Comparison of ENCODE assay signal across 1 cellular context in genomic region chr16:69031877-69032301, GRCh38.
A peak's percentile ranks its signal among the peaks of the same experiment; 100 is the strongest.
TF ChIP-seq lines count a peak whose summit lies in the region.

No MANE protein-coding gene starts in this region.

TF ChIP-seq in HepG2, 621 proteins besides CTCF, POLR2A, EP300 and RAD21 (continued from another document and continues in another):
- TF ChIP-seq PAXIP1 (CRISPR knock-in tag; conservative IDR thresholded peaks at IDR 0.05) (peak; percentile 67), WIZ (CRISPR knock-in tag; IDR thresholded peaks at IDR 0.05) (0 out of 2 replicates have a peak, but pooled peaks have one; percentile 25), ZNF891 (CRISPR knock-in tag; IDR thresholded peaks at IDR 0.05) (no peak), ARNT2 (CRISPR knock-in tag; IDR thresholded peaks at IDR 0.05; ENCODE audit: low read depth) (no peak), NR2F1 (CRISPR knock-in tag; IDR thresholded peaks at IDR 0.05) (peak; percentile 15 to 48; a peak in 2 of 4 replicates), HDAC1 (CRISPR knock-in tag; IDR thresholded peaks at IDR 0.05) (peak; percentile 58), ISX (CRISPR knock-in tag; conservative IDR thresholded peaks at IDR 0.05) (no peak), KAT8 (CRISPR knock-in tag; IDR thresholded peaks at IDR 0.05) (0 out of 2 replicates have a peak, but pooled peaks have one; percentile 34), ELF1 (CRISPR knock-in tag; IDR thresholded peaks at IDR 0.05) (peak; percentile 63), KMT2A (CRISPR knock-in tag; IDR thresholded peaks at IDR 0.05) (0 out of 2 replicates have a peak, but pooled peaks have one; percentile 27), PPARG (CRISPR knock-in tag; conservative IDR thresholded peaks at IDR 0.05) (0 out of 2 replicates have a peak, but pooled peaks have one; percentile 31), ATF3 (CRISPR knock-in tag; IDR thresholded peaks at IDR 0.05) (peak; percentile 92), HNF4G (IDR thresholded peaks at IDR 0.05; ENCODE audit: borderline replicate concordance, low read depth, low read length) (peak; percentile 85), HNF4G (CRISPR knock-in tag; IDR thresholded peaks at IDR 0.05; ENCODE audit: borderline replicate concordance, low read depth) (no peak), MIXL1 (CRISPR knock-in tag; IDR thresholded peaks at IDR 0.05) (peak; percentile 38; the same call in 1 of the 2 replicates), RCOR2 (CRISPR knock-in tag; IDR thresholded peaks at IDR 0.05) (0 out of 2 replicates have a peak, but pooled peaks have one; percentile 49), CREBL2 (CRISPR knock-in tag; IDR thresholded peaks at IDR 0.05; ENCODE audit: borderline replicate concordance) (no peak), ZNF749 (CRISPR knock-in tag; IDR thresholded peaks at IDR 0.05; ENCODE audit: borderline replicate concordance) (no peak), ZNF24 (IDR thresholded peaks at IDR 0.05) (peak; percentile 96), ZNF530 (CRISPR knock-in tag; IDR thresholded peaks at IDR 0.05; ENCODE audit: low read depth) (no peak), RBFOX2 (IDR thresholded peaks at IDR 0.05; ENCODE audit: low read depth, low read length) (no peak), MXI1 (IDR thresholded peaks at IDR 0.05; ENCODE audit: borderline replicate concordance, low read depth, low read length) (peak; percentile 32; the same call in 1 of the 3 replicates), JUN (CRISPR knock-in tag; IDR thresholded peaks at IDR 0.05) (peak; percentile 89; the same call in 1 of the 2 replicates), SOX13 (IDR thresholded peaks at IDR 0.05) (no peak), SOX13 (CRISPR knock-in tag; conservative IDR thresholded peaks at IDR 0.05 in 1 of 2, IDR thresholded peaks at IDR 0.05 in 1 of 2) (peak in 1 of 2 experiments; percentile 49; a peak in 1 of 4 replicates), ZNF710 (CRISPR knock-in tag; IDR thresholded peaks at IDR 0.05; ENCODE audit: borderline replicate concordance) (0 out of 2 replicates have a peak, but pooled peaks have one; percentile 25), ZNF644 (CRISPR knock-in tag; IDR thresholded peaks at IDR 0.05; ENCODE audit: low read depth) (peak; percentile 75), NFYC (CRISPR knock-in tag; IDR thresholded peaks at IDR 0.05) (no peak), ZNF205 (CRISPR knock-in tag; IDR thresholded peaks at IDR 0.05) (0 out of 2 replicates have a peak, but pooled peaks have one; percentile 61)
- TF ChIP-seq, protein P1, sequence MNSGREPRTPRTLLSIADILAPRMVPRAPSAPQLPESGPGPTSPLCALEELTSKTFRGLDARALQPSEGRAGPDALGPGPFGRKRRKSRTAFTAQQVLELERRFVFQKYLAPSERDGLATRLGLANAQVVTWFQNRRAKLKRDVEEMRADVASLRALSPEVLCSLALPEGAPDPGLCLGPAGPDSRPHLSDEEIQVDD (CRISPR knock-in tag; IDR thresholded peaks at IDR 0.05; ENCODE audit: borderline replicate concordance), result no peak
- TF ChIP-seq, protein P2, sequence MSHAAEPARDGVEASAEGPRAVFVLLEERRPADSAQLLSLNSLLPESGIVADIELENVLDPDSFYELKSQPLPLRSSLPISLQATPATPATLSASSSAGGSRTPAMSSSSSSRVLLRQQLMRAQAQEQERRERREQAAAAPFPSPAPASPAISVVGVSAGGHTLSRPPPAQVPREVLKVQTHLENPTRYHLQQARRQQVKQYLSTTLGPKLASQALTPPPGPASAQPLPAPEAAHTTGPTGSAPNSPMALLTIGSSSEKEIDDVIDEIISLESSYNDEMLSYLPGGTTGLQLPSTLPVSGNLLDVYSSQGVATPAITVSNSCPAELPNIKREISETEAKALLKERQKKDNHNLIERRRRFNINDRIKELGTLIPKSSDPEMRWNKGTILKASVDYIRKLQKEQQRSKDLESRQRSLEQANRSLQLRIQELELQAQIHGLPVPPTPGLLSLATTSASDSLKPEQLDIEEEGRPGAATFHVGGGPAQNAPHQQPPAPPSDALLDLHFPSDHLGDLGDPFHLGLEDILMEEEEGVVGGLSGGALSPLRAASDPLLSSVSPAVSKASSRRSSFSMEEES (CRISPR knock-in tag; IDR thresholded peaks at IDR 0.05), result peak; percentile 73
- TF ChIP-seq, protein P3, sequence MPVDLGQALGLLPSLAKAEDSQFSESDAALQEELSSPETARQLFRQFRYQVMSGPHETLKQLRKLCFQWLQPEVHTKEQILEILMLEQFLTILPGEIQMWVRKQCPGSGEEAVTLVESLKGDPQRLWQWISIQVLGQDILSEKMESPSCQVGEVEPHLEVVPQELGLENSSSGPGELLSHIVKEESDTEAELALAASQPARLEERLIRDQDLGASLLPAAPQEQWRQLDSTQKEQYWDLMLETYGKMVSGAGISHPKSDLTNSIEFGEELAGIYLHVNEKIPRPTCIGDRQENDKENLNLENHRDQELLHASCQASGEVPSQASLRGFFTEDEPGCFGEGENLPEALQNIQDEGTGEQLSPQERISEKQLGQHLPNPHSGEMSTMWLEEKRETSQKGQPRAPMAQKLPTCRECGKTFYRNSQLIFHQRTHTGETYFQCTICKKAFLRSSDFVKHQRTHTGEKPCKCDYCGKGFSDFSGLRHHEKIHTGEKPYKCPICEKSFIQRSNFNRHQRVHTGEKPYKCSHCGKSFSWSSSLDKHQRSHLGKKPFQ (CRISPR knock-in tag; IDR thresholded peaks at IDR 0.05; ENCODE audit: insufficient replicate concordance), result no peak
- TF ChIP-seq, protein P4, sequence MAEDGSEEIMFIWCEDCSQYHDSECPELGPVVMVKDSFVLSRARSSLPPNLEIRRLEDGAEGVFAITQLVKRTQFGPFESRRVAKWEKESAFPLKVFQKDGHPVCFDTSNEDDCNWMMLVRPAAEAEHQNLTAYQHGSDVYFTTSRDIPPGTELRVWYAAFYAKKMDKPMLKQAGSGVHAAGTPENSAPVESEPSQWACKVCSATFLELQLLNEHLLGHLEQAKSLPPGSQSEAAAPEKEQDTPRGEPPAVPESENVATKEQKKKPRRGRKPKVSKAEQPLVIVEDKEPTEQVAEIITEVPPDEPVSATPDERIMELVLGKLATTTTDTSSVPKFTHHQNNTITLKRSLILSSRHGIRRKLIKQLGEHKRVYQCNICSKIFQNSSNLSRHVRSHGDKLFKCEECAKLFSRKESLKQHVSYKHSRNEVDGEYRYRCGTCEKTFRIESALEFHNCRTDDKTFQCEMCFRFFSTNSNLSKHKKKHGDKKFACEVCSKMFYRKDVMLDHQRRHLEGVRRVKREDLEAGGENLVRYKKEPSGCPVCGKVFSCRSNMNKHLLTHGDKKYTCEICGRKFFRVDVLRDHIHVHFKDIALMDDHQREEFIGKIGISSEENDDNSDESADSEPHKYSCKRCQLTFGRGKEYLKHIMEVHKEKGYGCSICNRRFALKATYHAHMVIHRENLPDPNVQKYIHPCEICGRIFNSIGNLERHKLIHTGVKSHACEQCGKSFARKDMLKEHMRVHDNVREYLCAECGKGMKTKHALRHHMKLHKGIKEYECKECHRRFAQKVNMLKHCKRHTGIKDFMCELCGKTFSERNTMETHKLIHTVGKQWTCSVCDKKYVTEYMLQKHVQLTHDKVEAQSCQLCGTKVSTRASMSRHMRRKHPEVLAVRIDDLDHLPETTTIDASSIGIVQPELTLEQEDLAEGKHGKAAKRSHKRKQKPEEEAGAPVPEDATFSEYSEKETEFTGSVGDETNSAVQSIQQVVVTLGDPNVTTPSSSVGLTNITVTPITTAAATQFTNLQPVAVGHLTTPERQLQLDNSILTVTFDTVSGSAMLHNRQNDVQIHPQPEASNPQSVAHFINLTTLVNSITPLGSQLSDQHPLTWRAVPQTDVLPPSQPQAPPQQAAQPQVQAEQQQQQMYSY (CRISPR knock-in tag; IDR thresholded peaks at IDR 0.05), result no peak
- TF ChIP-seq, protein P5, sequence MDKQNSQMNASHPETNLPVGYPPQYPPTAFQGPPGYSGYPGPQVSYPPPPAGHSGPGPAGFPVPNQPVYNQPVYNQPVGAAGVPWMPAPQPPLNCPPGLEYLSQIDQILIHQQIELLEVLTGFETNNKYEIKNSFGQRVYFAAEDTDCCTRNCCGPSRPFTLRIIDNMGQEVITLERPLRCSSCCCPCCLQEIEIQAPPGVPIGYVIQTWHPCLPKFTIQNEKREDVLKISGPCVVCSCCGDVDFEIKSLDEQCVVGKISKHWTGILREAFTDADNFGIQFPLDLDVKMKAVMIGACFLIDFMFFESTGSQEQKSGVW (CRISPR knock-in tag; IDR thresholded peaks at IDR 0.05; ENCODE audit: borderline replicate concordance), result no peak
- TF ChIP-seq, protein P6, sequence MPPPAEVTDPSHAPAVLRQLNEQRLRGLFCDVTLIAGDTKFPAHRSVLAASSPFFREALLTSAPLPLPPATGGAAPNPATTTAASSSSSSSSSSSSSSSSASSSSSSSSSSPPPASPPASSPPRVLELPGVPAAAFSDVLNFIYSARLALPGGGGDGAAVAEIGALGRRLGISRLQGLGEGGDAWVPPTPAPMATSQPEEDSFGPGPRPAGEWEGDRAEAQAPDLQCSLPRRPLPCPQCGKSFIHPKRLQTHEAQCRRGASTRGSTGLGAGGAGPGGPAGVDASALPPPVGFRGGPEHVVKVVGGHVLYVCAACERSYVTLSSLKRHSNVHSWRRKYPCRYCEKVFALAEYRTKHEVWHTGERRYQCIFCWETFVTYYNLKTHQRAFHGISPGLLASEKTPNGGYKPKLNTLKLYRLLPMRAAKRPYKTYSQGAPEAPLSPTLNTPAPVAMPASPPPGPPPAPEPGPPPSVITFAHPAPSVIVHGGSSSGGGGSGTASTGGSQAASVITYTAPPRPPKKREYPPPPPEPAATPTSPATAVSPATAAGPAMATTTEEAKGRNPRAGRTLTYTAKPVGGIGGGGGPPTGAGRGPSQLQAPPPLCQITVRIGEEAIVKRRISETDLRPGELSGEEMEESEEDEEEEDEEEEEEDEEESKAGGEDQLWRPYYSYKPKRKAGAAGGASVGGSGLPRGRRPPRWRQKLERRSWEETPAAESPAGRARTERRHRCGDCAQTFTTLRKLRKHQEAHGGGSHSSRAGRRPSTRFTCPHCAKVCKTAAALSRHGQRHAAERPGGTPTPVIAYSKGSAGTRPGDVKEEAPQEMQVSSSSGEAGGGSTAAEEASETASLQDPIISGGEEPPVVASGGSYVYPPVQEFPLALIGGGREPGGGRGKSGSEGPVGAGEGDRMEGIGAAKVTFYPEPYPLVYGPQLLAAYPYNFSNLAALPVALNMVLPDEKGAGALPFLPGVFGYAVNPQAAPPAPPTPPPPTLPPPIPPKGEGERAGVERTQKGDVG (CRISPR knock-in tag; IDR thresholded peaks at IDR 0.05; ENCODE audit: borderline replicate concordance), result peak; percentile 51; the same call in 1 of the 2 replicates
- TF ChIP-seq, protein P7, sequence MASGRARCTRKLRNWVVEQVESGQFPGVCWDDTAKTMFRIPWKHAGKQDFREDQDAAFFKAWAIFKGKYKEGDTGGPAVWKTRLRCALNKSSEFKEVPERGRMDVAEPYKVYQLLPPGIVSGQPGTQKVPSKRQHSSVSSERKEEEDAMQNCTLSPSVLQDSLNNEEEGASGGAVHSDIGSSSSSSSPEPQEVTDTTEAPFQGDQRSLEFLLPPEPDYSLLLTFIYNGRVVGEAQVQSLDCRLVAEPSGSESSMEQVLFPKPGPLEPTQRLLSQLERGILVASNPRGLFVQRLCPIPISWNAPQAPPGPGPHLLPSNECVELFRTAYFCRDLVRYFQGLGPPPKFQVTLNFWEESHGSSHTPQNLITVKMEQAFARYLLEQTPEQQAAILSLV (CRISPR knock-in tag; IDR thresholded peaks at IDR 0.05; ENCODE audit: borderline replicate concordance), result peak; percentile 36; the same call in 1 of the 2 replicates
- TF ChIP-seq, protein P8, sequence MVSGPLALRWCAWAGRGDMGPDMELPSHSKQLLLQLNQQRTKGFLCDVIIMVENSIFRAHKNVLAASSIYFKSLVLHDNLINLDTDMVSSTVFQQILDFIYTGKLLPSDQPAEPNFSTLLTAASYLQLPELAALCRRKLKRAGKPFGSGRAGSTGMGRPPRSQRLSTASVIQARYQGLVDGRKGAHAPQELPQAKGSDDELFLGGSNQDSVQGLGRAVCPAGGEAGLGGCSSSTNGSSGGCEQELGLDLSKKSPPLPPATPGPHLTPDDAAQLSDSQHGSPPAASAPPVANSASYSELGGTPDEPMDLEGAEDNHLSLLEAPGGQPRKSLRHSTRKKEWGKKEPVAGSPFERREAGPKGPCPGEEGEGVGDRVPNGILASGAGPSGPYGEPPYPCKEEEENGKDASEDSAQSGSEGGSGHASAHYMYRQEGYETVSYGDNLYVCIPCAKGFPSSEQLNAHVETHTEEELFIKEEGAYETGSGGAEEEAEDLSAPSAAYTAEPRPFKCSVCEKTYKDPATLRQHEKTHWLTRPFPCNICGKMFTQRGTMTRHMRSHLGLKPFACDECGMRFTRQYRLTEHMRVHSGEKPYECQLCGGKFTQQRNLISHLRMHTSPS (CRISPR knock-in tag; IDR thresholded peaks at IDR 0.05; ENCODE audit: low read depth), result peak; percentile 44; the same call in 1 of the 2 replicates
